In the genomic region with DNA sequence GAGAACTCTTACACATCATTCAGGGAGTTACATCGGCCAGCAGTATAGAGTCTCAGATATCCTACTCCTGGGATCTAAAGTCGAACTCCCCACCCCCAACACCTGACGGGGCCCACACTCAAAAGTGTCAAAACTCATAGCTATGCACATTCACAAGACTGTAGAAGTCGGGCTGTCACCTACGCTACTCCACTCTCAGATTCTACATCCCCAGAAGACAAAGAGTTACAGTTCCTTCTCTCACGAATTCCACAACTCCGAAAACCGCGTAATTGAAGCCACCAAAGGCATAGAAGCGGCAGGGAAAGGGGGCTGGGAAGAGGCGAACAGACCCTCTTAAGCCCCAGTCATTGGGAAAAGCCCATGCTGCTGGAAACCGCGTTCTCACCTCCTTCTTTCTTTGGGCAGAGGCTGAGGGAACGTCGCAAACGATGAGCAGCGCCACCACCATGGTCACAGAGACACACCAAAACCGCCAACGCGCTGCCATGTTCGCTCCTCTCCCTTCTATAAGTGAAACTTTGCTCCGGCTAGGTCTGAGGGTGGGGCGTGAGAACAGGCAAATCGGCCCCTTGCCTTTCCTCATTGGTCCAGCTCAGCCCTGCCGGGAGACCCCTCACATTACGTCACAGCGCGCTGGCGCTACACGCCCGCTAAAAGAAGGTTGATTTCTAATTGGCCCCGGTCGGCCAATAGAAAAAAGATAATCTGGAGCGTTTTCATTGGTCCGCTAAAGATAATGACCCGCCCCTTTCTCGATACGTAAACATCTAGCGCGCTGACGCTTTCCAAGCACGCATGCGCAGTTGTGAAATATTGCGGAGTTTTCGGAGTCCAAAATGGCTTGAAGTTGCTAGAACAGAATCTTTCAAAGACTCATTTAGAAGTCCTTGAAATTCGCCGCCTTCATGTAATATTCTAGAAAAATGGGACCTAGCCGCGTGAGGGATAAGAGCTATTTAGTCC, we compare ENCODE assay signal across 8 cellular contexts. TPM values are rescaled to one million over a fixed set of nuclear protein-coding genes. Genes with fewer than 3 reads are reported as not detected.
DNase-seq lines count a peak whose midpoint lies in the region; ATAC-seq, FAIRE-seq and TF ChIP-seq lines count a peak whose summit lies in the region.

MAGT1 (minus strand) TSS at position 515 of the 966 bp plus-strand sequence; CDS start at position 490, 25 bp downstream.

- no peaks in the 10 kb centered on the region for H3K9me3 ChIP-seq in BE2C

- TF ChIP-seq CTCF in BE2C (IDR thresholded peaks at IDR 0.05; ENCODE audit: low read depth, low read length) = no peak

- peaks cover 3% of the 10 kb centered on the region; the same call in 1 of the 2 replicates for H3K36me3 ChIP-seq in BE2C

- peak; percentile 90 for FAIRE-seq in colon (lab: Jason Lieb, UNC)

- H3K27me3 ChIP-seq in BE2C = no peaks in the 10 kb centered on the region

- no peaks in the 10 kb centered on the region for H3K4me1 ChIP-seq in BE2C

- ATAC-seq in HG03460 (IDR thresholded peaks at IDR 0.05; ENCODE audit: unreplicated experiment) = peak; percentile 87

- peak within 1 kb of the TSS; percentile 95 for H3K4me3 ChIP-seq in BE2C (ENCODE audit: low read depth, low read length)

- DNase-seq in BE2C (peak; percentile 91), GM19240 (ENCODE audit: insufficient read length, low spot score) (peak; percentile 30), NCI-H526 (lab: John Stamatoyannopoulos, UW) (peak; percentile 97), kidney tubule cell (ENCODE audit: low spot score) (peak; percentile 96)
- DNase-seq in activated CD4-positive, alpha-beta T cell treated with anti-CD3 and anti-CD28 coated beads for 48 hours = peak; percentile 91
- peak; percentile 55 to 80 (median 74) for DNase-seq in stimulated activated CD4-positive, alpha-beta T cell treated with anti-CD3 and anti-CD28 coated beads, Interleukin-1b, Interleukin-23, amount 100 ng/mL, for 24 hours (ENCODE audit: low read depth in 4 of 4, low spot score in 1 of 4)

RNA-seq across cellular contexts. Expression of gene MAGT1, which starts in this region (rescaled TPM):
- polyA plus RNA-seq in BE2C (2012; ENCODE audit: insufficient read depth, insufficient read length, low read depth) = 31.2 TPM

Comparison
In these comparisons a context has a peak if more than half of its experiments do, and no peak if none do; other contexts are left out.
1. Peak in every context shown above with its lines: DNase-seq, ATAC-seq and H3K4me3 ChIP-seq.
2. DNase-seq: peak in every context shown above with its lines; median percentile 97 in NCI-H526; 96 in kidney tubule cell; 91 in BE2C; 91 in activated CD4-positive, alpha-beta T cell treated with anti-CD3 and anti-CD28 coated beads for 48 hours; 74 in stimulated activated CD4-positive, alpha-beta T cell treated with anti-CD3 and anti-CD28 coated beads, Interleukin-1b, Interleukin-23, amount 100 ng/mL, for 24 hours; 30 in GM19240.